ENCODE assay signal across 1 cellular context in genomic region chr2:241764272-241765241, GRCh38.
TF ChIP-seq lines count a peak whose summit lies in the region.

No MANE protein-coding gene starts in this region.

TF ChIP-seq in WTC11, 78 proteins besides CTCF, POLR2A, EP300 and RAD21 (continued from another document):
- TF ChIP-seq, protein P1, sequence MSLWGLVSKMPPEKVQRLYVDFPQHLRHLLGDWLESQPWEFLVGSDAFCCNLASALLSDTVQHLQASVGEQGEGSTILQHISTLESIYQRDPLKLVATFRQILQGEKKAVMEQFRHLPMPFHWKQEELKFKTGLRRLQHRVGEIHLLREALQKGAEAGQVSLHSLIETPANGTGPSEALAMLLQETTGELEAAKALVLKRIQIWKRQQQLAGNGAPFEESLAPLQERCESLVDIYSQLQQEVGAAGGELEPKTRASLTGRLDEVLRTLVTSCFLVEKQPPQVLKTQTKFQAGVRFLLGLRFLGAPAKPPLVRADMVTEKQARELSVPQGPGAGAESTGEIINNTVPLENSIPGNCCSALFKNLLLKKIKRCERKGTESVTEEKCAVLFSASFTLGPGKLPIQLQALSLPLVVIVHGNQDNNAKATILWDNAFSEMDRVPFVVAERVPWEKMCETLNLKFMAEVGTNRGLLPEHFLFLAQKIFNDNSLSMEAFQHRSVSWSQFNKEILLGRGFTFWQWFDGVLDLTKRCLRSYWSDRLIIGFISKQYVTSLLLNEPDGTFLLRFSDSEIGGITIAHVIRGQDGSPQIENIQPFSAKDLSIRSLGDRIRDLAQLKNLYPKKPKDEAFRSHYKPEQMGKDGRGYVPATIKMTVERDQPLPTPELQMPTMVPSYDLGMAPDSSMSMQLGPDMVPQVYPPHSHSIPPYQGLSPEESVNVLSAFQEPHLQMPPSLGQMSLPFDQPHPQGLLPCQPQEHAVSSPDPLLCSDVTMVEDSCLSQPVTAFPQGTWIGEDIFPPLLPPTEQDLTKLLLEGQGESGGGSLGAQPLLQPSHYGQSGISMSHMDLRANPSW (CRISPR knock-in tag; conservative IDR thresholded peaks at IDR 0.05; ENCODE audit: low read depth): no peak
- no peak for TF ChIP-seq ATF1 (CRISPR knock-in tag; IDR thresholded peaks at IDR 0.05)
- no peak for TF ChIP-seq ZNF263 (CRISPR knock-in tag; IDR thresholded peaks at IDR 0.05; ENCODE audit: low read depth)
- TF ChIP-seq, protein P2, sequence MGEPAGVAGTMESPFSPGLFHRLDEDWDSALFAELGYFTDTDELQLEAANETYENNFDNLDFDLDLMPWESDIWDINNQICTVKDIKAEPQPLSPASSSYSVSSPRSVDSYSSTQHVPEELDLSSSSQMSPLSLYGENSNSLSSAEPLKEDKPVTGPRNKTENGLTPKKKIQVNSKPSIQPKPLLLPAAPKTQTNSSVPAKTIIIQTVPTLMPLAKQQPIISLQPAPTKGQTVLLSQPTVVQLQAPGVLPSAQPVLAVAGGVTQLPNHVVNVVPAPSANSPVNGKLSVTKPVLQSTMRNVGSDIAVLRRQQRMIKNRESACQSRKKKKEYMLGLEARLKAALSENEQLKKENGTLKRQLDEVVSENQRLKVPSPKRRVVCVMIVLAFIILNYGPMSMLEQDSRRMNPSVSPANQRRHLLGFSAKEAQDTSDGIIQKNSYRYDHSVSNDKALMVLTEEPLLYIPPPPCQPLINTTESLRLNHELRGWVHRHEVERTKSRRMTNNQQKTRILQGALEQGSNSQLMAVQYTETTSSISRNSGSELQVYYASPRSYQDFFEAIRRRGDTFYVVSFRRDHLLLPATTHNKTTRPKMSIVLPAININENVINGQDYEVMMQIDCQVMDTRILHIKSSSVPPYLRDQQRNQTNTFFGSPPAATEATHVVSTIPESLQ (CRISPR knock-in tag; IDR thresholded peaks at IDR 0.05): no peak
- TF ChIP-seq NFE2L1 (CRISPR knock-in tag; IDR thresholded peaks at IDR 0.05): no peak
- no peak for TF ChIP-seq SMAD3 (CRISPR knock-in tag; IDR thresholded peaks at IDR 0.05; ENCODE audit: borderline replicate concordance)
- TF ChIP-seq RORB (CRISPR knock-in tag; IDR thresholded peaks at IDR 0.05): no peak
- no peak for TF ChIP-seq EMX1 (CRISPR knock-in tag; IDR thresholded peaks at IDR 0.05)
- TF ChIP-seq ZNF512 (CRISPR knock-in tag; IDR thresholded peaks at IDR 0.05; ENCODE audit: borderline replicate concordance): no peak
- no peak for TF ChIP-seq ETV6 (CRISPR knock-in tag; IDR thresholded peaks at IDR 0.05)
- TF ChIP-seq ZBTB43 (CRISPR knock-in tag; IDR thresholded peaks at IDR 0.05): no peak
- TF ChIP-seq ZNF532 (CRISPR knock-in tag; IDR thresholded peaks at IDR 0.05; ENCODE audit: borderline replicate concordance): no peak
